ENCODE assay signal across 8 cellular contexts in the genomic region with DNA sequence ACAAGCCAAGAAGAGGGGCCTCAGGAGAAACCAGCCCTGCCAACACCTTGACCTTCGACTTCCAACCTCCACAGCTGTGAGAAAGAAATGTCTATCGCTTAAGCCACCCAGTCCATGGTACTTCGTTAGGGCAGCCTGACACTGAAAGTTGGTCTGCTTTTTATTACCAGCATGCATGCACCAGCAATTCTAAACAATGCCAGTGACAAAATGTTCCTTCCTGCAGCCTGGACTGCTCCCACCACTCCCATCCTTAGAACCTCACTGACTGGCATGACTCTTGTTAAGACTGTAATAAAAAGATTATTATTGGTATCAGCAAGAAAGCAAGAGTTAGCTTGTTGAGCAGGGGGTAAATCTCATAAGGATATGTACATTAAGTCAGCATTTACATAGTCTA.
"Had no signal": no experiment of that assay in that cellular context is flagged by ENCODE, and none has a peak within 500 bp of the region (broad histone marks: within the 10 kb centered on the region; RNA-seq: fewer than 3 reads in every experiment).

No MANE protein-coding gene starts in this region.

- FAIRE-seq: HTR-8/SVneo had no signal

- DNase-seq: GM23248, GOT3, H7, HFFc6, IMR-90, KBM-7 had no signal

- H3K4me3 ChIP-seq: GM23248, HAP-1 had no signal
